Comparison of ENCODE assay signal across 8 cellular contexts in the genomic region with DNA sequence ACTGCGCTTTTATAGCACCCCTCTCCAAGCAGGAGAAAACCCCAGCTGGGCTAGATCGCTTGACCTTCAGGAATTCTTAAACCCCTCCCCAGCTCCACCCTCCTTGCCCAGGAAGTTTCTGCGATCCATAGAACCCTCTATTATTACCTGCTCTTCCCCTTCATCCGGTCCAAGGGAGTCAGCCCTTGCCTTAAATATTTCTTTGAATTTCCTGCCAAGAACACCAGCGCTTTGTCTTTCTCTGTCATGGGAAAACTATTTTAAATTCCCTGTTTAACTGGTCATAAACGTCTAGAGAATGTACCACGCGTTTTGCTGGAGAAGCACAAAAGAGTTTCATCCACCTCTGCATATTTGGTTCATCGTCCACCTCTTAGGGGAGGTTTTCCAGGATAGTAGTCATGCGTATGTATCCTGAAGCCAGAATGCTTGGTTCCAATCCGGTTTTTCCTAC. TPM values are rescaled to one million over a fixed set of nuclear protein-coding genes. Genes with fewer than 3 reads are reported as not detected.
A peak's percentile ranks its signal among the peaks of the same experiment; 100 is the strongest.
DNase-seq lines count a peak whose midpoint lies in the region; ATAC-seq and TF ChIP-seq lines count a peak whose summit lies in the region.

No MANE protein-coding gene starts in this region.

- no peaks in the 10 kb centered on the region for H3K9me3 Mint-ChIP-seq in activated naive CD4-positive, alpha-beta T cell treated with anti-CD3 and anti-CD28 coated beads, Interleukin-2, amount 10 ng/mL, durations not matched to agents 7 days and 5 days

- peak overlapping the region; percentile 92 for H3K4me3 ChIP-seq in coronary artery
- H3K4me3 ChIP-seq in mononuclear cell (ENCODE audit: low read length) = peak overlapping the region; percentile 82

- H3K9me3 ChIP-seq in mononuclear cell (ENCODE audit: low read depth, low read length) = no peaks in the 10 kb centered on the region

- TF ChIP-seq CTCF in coronary artery (IDR thresholded peaks at IDR 0.05) = no peak

- peak overlapping the region; percentile 83 to 94 for H3K27ac ChIP-seq in coronary artery

- DNase-seq in activated naive CD4-positive, alpha-beta T cell treated with anti-CD3 and anti-CD28 coated beads, Interleukin-2, amount 10 ng/mL, durations not matched to agents 7 days and 5 days = no peak
- no peak for DNase-seq in activated naive CD4-positive, alpha-beta T cell (lab: John Stamatoyannopoulos, UW)
- peak; percentile 24 for DNase-seq in LoVo (ENCODE audit: low spot score)
- no peak for DNase-seq in coronary artery (ENCODE audit: low spot score)
- no peak for DNase-seq in NCI-H2029 treated with DMSO at 0.1 percent for 48 hours (lab: John Stamatoyannopoulos, UW)
- DNase-seq in cerebellar nuclear complex (lab: John Stamatoyannopoulos, UW) = no peak

- H3K4me3 Mint-ChIP-seq in activated naive CD4-positive, alpha-beta T cell treated with anti-CD3 and anti-CD28 coated beads, Interleukin-2, amount 10 ng/mL, durations not matched to agents 7 days and 5 days = peak overlapping the region; percentile 99

- H3K4me1 Mint-ChIP-seq in activated naive CD4-positive, alpha-beta T cell treated with anti-CD3 and anti-CD28 coated beads, Interleukin-2, amount 10 ng/mL, durations not matched to agents 7 days and 5 days = peaks cover 25% of the 10 kb centered on the region

- H3K27ac Mint-ChIP-seq in activated naive CD4-positive, alpha-beta T cell treated with anti-CD3 and anti-CD28 coated beads, Interleukin-2, amount 10 ng/mL, durations not matched to agents 7 days and 5 days = peak overlapping the region; percentile 78

- peaks cover 25% of the 10 kb centered on the region for H3K4me1 ChIP-seq in mononuclear cell (ENCODE audit: insufficient read depth, low read length)

- peaks cover 16% of the 10 kb centered on the region for H3K27me3 Mint-ChIP-seq in activated naive CD4-positive, alpha-beta T cell treated with anti-CD3 and anti-CD28 coated beads, Interleukin-2, amount 10 ng/mL, durations not matched to agents 7 days and 5 days

- H3K27me3 ChIP-seq in mononuclear cell (ENCODE audit: insufficient read depth, low read length) = no peaks in the 10 kb centered on the region

- no peak for ATAC-seq in GM18520 (IDR thresholded peaks at IDR 0.05; ENCODE audit: unreplicated experiment)

- CTCF ChIA-PET in activated naive CD4-positive, alpha-beta T cell treated with anti-CD3 and anti-CD28 coated beads, Interleukin-2, amount 10 ng/mL, durations not matched to agents 7 days and 5 days (lab: Charles Lee) = interaction anchor here (1.0 to 3.2 kb wide), 6 partner anchors 9 to 221 kb away, joined by 4 to 17 read pairs (median 8); no protein-coding TSS in a partner anchor

- peaks cover 11% of the 10 kb centered on the region for H3K36me3 Mint-ChIP-seq in activated naive CD4-positive, alpha-beta T cell treated with anti-CD3 and anti-CD28 coated beads, Interleukin-2, amount 10 ng/mL, durations not matched to agents 7 days and 5 days

RNA-seq across cellular contexts. Expression of gene TRAF6, which starts 0.5 kb away (rescaled TPM):
- total RNA-seq in mononuclear cell = 48.0 TPM

RNA-seq across cellular contexts. Expression of gene RAG1, which starts 57.2 kb away (rescaled TPM):
- total RNA-seq in mononuclear cell = 0.52 TPM
